23 cellular contexts compared by ENCODE assay signal in the genomic region with DNA sequence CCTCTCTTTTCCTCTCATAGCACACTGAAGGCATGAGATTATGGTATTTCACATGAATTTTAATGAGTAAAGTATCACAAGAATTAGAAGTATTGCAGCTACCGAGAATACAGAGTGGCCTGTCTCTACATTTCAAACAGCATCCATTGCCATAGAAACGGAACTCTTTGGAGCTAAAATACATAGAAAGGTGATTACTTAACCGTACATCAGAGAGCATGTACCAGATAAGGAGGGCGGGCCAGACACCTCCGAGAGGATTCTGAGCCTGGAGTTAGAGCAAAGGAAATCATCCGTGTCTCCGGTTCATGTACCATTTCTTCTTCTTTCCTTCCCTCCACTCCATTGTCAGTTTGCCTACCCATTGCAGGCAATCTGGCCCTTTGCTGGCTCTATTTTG.
"Had no signal": no experiment of that assay in that cellular context is flagged by ENCODE, and none has a peak within 500 bp of the region (broad histone marks: within the 10 kb centered on the region; RNA-seq: fewer than 3 reads in every experiment).

No MANE protein-coding gene starts in this region.

- H3K27ac Mint-ChIP-seq: dendritic cell treated with granulocyte-macrophage colony-stimulating factor and Interleukin-4, amounts not matched to agents 40 ng/mL and 50 ng/mL, for 4 days; effector memory CD8-positive, alpha-beta T cell; endodermal cell; mesothelial cell of epicardium had no signal

- H3K9me3 ChIP-seq: colonic mucosa, esophagus squamous epithelium, gastrocnemius medialis, heart right ventricle, left lung, lower lobe of right lung, mucosa of descending colon had no signal

- H3K27ac ChIP-seq: colonic mucosa, epithelial cell of prostate, esophagus squamous epithelium, gastrocnemius medialis, heart right ventricle, left lung, lower lobe of right lung had no signal

- DNase-seq: cerebellar nuclear complex; colonic mucosa; cortex of kidney; effector CD8-positive, alpha-beta T cell; effector memory CD8-positive, alpha-beta T cell; endodermal cell; esophagus squamous epithelium; foreskin fibroblast; foreskin melanocyte; gastrocnemius medialis; glutamatergic neuron; heart right ventricle; hippocampal formation; islet precursor cell; left cardiac atrium; left lung; left ventricle myocardium superior; lower lobe of right lung; mesenchymal stem cell; mucosa of descending colon had no signal

- H3K4me3 ChIP-seq: colonic mucosa, esophagus squamous epithelium, gastrocnemius medialis, heart right ventricle, left lung, lower lobe of right lung, mucosa of descending colon had no signal

- ATAC-seq: effector memory CD8-positive, alpha-beta T cell; gastrocnemius medialis; heart right ventricle; left cardiac atrium; left lung; left ventricle myocardium superior; lower lobe of right lung; mucosa of descending colon had no signal

- H3K9me3 Mint-ChIP-seq: dendritic cell treated with granulocyte-macrophage colony-stimulating factor and Interleukin-4, amounts not matched to agents 40 ng/mL and 50 ng/mL, for 4 days; effector memory CD8-positive, alpha-beta T cell; endodermal cell; mesothelial cell of epicardium had no signal

- H3K4me1 ChIP-seq: colonic mucosa, esophagus squamous epithelium, gastrocnemius medialis, heart right ventricle, left lung, lower lobe of right lung had no signal

- H3K4me1 Mint-ChIP-seq: endodermal cell, mesothelial cell of epicardium had no signal

- H3K36me3 Mint-ChIP-seq: mesothelial cell of epicardium had no signal

- H3K36me3 ChIP-seq: colonic mucosa, esophagus squamous epithelium, gastrocnemius medialis, heart right ventricle, left lung, lower lobe of right lung had no signal

- H3K27me3 ChIP-seq: colonic mucosa, esophagus squamous epithelium, gastrocnemius medialis, heart right ventricle, left lung had no signal

- H3K4me3 Mint-ChIP-seq: dendritic cell treated with granulocyte-macrophage colony-stimulating factor and Interleukin-4, amounts not matched to agents 40 ng/mL and 50 ng/mL, for 4 days; effector memory CD8-positive, alpha-beta T cell; endodermal cell; mesothelial cell of epicardium had no signal
